Comparison of ENCODE assay signal across 8 cellular contexts in genomic region chr22:40043793-40044101, GRCh38. TPM values are rescaled to one million over a fixed set of nuclear protein-coding genes. Genes with fewer than 3 reads are reported as not detected.
DNase-seq lines count a peak whose midpoint lies in the region; ATAC-seq and TF ChIP-seq lines count a peak whose summit lies in the region.

No MANE protein-coding gene starts in this region.

- ATAC-seq in GM21515 (IDR thresholded peaks at IDR 0.05; ENCODE audit: unreplicated experiment) (no peak), HG03175 (IDR thresholded peaks at IDR 0.05; ENCODE audit: unreplicated experiment) (no peak)

- CTCF ChIA-PET in Calu3 (lab: Charles Lee) = interaction anchor here (0.5 to 1.3 kb wide), 8 partner anchors 12 to 529 kb away, joined by 3 to 6 read pairs (median 4); partner anchors contain the start of gene TNRC6B

- BruUV-seq in Calu3 (replicated peaks; lab: Mats Ljungman, UMichigan) = TSS peak; percentile 80

- peak overlapping the region; percentile 83 for H3K4me3 Mint-ChIP-seq in Calu3 (ENCODE audit: low read depth, unreplicated experiment)

- TF ChIP-seq POLR2A in Peyer's patch (IDR thresholded peaks at IDR 0.05) (no peak), lower leg skin (IDR thresholded peaks at IDR 0.05) (no peak)

- H3K27me3 ChIP-seq in Peyer's patch = no peaks in the 10 kb centered on the region
- no peaks in the 10 kb centered on the region for H3K27me3 ChIP-seq in parathyroid adenoma (ENCODE audit: control insufficient read depth, insufficient read depth, low read length)

- H3K27ac ChIP-seq in Peyer's patch = peak overlapping the region; percentile 84 to 97 (median 94)
- peak overlapping the region; percentile 96 for H3K27ac ChIP-seq in parathyroid adenoma

- H3K36me3 ChIP-seq in Peyer's patch = no peaks in the 10 kb centered on the region
- no peaks in the 10 kb centered on the region for H3K36me3 ChIP-seq in parathyroid adenoma (ENCODE audit: control insufficient read depth, insufficient read depth, low read length)

- no peak for DNase-seq in Calu3
- no peak for DNase-seq in Peyer's patch
- DNase-seq in epithelial cell of proximal tubule (ENCODE audit: low read depth) = no peak
- no peak for DNase-seq in HUDEP-2 (lab: John Stamatoyannopoulos, UW; ENCODE audit: unreplicated experiment in 76 of 76)
- DNase-seq in lower leg skin (ENCODE audit: low spot score in 2 of 2) = no peak

- peaks cover 22% of the 10 kb centered on the region for H3K36me3 Mint-ChIP-seq in Calu3 (ENCODE audit: insufficient read depth, unreplicated experiment)

- peaks cover 0 to 41% (median 6%) of the 10 kb centered on the region in 4 donors for H3K4me1 ChIP-seq in Peyer's patch
- H3K4me1 ChIP-seq in parathyroid adenoma = peaks cover 3% of the 10 kb centered on the region

- H3K9me3 Mint-ChIP-seq in Calu3 (ENCODE audit: low read depth, unreplicated experiment) = no peaks in the 10 kb centered on the region

- peaks cover 9% of the 10 kb centered on the region for H3K79me2 ChIP-seq in parathyroid adenoma

- peak overlapping the region; percentile 74 for H2AFZ ChIP-seq in parathyroid adenoma

- TF ChIP-seq CTCF in Calu3 (IDR thresholded peaks at IDR 0.05; ENCODE audit: unreplicated experiment) (no peak), Peyer's patch (IDR thresholded peaks at IDR 0.05) (no peak), epithelial cell of proximal tubule (conservative IDR thresholded peaks at IDR 0.05; ENCODE audit: low read depth, low read length) (no peak), parathyroid adenoma (IDR thresholded peaks at IDR 0.05) (no peak), lower leg skin (IDR thresholded peaks at IDR 0.05) (no peak)

- H3K4me3 ChIP-seq in Peyer's patch (peak overlapping the region; percentile 63 to 93 (median 92)), epithelial cell of proximal tubule (ENCODE audit: low read depth, low read length) (peak overlapping the region; percentile 83), parathyroid adenoma (ENCODE audit: low read depth, low read length) (peak overlapping the region; percentile 98), lower leg skin (ENCODE audit: low read depth, poor library complexity, severe bottlenecking) (no peak overlapping the region)

- H3K27me3 Mint-ChIP-seq in Calu3 (ENCODE audit: unreplicated experiment) = peaks cover 16% of the 10 kb centered on the region

- 23 to 38% methylated on average over 5 of the region's 5 CpGs for WGBS in lower leg skin, 2 donors

- peak overlapping the region; percentile 86 for H3K4me2 ChIP-seq in parathyroid adenoma (ENCODE audit: low read length)

- intact Hi-C loops in Calu3 (cut with micrococcal nuclease; ENCODE audit: unreplicated experiment) (loop anchor here (2.0 kb wide), 1 partner anchor 303 kb away; the partner anchor contains the start of gene ADSL), lower leg skin (cut with DNase I; ENCODE audit: low total_unique reads) (no loop called here)

- H3K4me1 Mint-ChIP-seq in Calu3 (ENCODE audit: low read depth, unreplicated experiment) = peaks cover 8% of the 10 kb centered on the region

- H3K27ac Mint-ChIP-seq in Calu3 (ENCODE audit: unreplicated experiment) = peak overlapping the region; percentile 99

- no peaks in the 10 kb centered on the region for H3K9me3 ChIP-seq in Peyer's patch
- no peaks in the 10 kb centered on the region for H3K9me3 ChIP-seq in parathyroid adenoma (ENCODE audit: control insufficient read depth, low read length)

- no peak overlapping the region for H3K9ac ChIP-seq in parathyroid adenoma

RNA-seq across cellular contexts. Expression of gene FAM83F, which starts 49.0 kb away (rescaled TPM):
- total RNA-seq in Calu3 (2022) = 21.0 and 21.9 TPM in 2 replicates
- 10 to 100 TPM in 3 of 4 donors, 1 to 10 TPM in 1; 9.9 to 66.0 (median 51.1) TPM for total RNA-seq in Peyer's patch
- total RNA-seq in epithelial cell of proximal tubule = 3.3 and 3.5 TPM in 2 replicates
- 10 to 100 TPM; 32.4 to 52.9 (median 41.2) TPM for total RNA-seq in lower leg skin
